In genomic region chr10:72692057-72692891, GRCh38 we compare ENCODE assay signal across 8 cellular contexts. TPM values are rescaled to one million over a fixed set of nuclear protein-coding genes. Genes with fewer than 3 reads are reported as not detected.
DNase-seq lines count a peak whose midpoint lies in the region; ATAC-seq, FAIRE-seq and TF ChIP-seq lines count a peak whose summit lies in the region.

A gene with protein sequence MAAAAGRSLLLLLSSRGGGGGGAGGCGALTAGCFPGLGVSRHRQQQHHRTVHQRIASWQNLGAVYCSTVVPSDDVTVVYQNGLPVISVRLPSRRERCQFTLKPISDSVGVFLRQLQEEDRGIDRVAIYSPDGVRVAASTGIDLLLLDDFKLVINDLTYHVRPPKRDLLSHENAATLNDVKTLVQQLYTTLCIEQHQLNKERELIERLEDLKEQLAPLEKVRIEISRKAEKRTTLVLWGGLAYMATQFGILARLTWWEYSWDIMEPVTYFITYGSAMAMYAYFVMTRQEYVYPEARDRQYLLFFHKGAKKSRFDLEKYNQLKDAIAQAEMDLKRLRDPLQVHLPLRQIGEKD (plus strand): TSS chr10:72692143. CDS start chr10:72692152, 9 bp downstream.

- no peaks in the 10 kb centered on the region for H3K9me3 ChIP-seq in keratinocyte (ENCODE audit: control insufficient read depth, low read depth, low read length)

- H2AFZ ChIP-seq in keratinocyte (ENCODE audit: control insufficient read depth, low read length) = peak within 1 kb of the TSS; percentile 97

- H3K27me3 Mint-ChIP-seq in central memory CD8-positive, alpha-beta T cell = no peaks in the 10 kb centered on the region

- H3K27ac ChIP-seq in keratinocyte (ENCODE audit: control insufficient read depth, insufficient read depth, low read length) = peak within 1 kb of the TSS; percentile 80

- peaks cover 4% of the 10 kb centered on the region for H3K36me3 Mint-ChIP-seq in central memory CD8-positive, alpha-beta T cell (ENCODE audit: insufficient read depth)

- peak within 1 kb of the TSS; percentile 41 for H3K27ac Mint-ChIP-seq in central memory CD8-positive, alpha-beta T cell (ENCODE audit: low read depth)

- no peaks in the 10 kb centered on the region for H3K9me3 Mint-ChIP-seq in central memory CD8-positive, alpha-beta T cell

- H3K4me1 ChIP-seq in keratinocyte (ENCODE audit: control insufficient read depth, extremely low read depth, insufficient read depth, low read length) = peaks cover 36% of the 10 kb centered on the region

- peak; percentile 91 for FAIRE-seq in keratinocyte (lab: Jason Lieb, UNC)

- ATAC-seq in GM18502 (IDR thresholded peaks at IDR 0.05; ENCODE audit: poor library complexity, unreplicated experiment) = peak; percentile 94
- ATAC-seq in HG02678 (IDR thresholded peaks at IDR 0.05; ENCODE audit: unreplicated experiment) = peak; percentile 97
- ATAC-seq in central memory CD8-positive, alpha-beta T cell (replicated peaks; ENCODE audit: extremely low read depth, poor library complexity, severe bottlenecking) = peak; percentile 96

- H3K9me1 ChIP-seq in keratinocyte (ENCODE audit: control insufficient read depth, extremely low read depth, insufficient read depth, low read length) = no peaks in the 10 kb centered on the region

- peak within 1 kb of the TSS; percentile 92 for H3K9ac ChIP-seq in keratinocyte (ENCODE audit: control insufficient read depth, extremely low read depth, insufficient read depth, low read length)

- no peaks in the 10 kb centered on the region for H3K27me3 ChIP-seq in keratinocyte (ENCODE audit: control insufficient read depth, extremely low read depth, insufficient read depth, low read length)

- peak within 1 kb of the TSS; percentile 95 for H3K4me2 ChIP-seq in keratinocyte (ENCODE audit: control insufficient read depth, extremely low read depth, insufficient read depth, low read depth, low read length)

- H3K79me2 ChIP-seq in keratinocyte (ENCODE audit: control insufficient read depth, insufficient read depth, low read length) = peaks cover 48% of the 10 kb centered on the region

- TF ChIP-seq CTCF in keratinocyte (optimal IDR thresholded peaks at IDR 0.05 in 1 of 3, IDR thresholded peaks at IDR 0.05 in 1 of 3, conservative IDR thresholded peaks at IDR 0.05 in 1 of 3; ENCODE audit: extremely low read depth in 1 of 3, insufficient read depth in 2 of 3, low read length in 3 of 3) = no peak

- H3K36me3 ChIP-seq in keratinocyte (ENCODE audit: control insufficient read depth in 2 of 2, extremely low read depth in 1 of 2, insufficient read depth in 2 of 2, low read length in 2 of 2) = no peaks in the 10 kb centered on the region

- DNase-seq in NCI-H146 treated with DMSO at 0.1 percent for 48 hours (lab: John Stamatoyannopoulos, UW; ENCODE audit: unreplicated experiment) (peak; percentile 91), keratinocyte (ENCODE audit: low read depth, low spot score) (no peak), NCI-H1436 treated with DMSO at 0.1 percent for 48 hours (lab: John Stamatoyannopoulos, UW) (no peak)
- peak; percentile 84 for DNase-seq in activated CD4-positive, CD25-positive, alpha-beta regulatory T cell treated with anti-CD3 and anti-CD28 coated beads, Interleukin-2, amount 50 U/mL, for 16 hours (ENCODE audit: low read depth, low spot score)
- DNase-seq in central memory CD8-positive, alpha-beta T cell (ENCODE audit: low spot score in 2 of 2) = peak; percentile 83 to 90
- peak; percentile 89 for DNase-seq in stimulated activated CD4-positive, alpha-beta T cell treated with anti-CD3 and anti-CD28 coated beads, Interleukin-12 subunit alpha, Interleukin-12 subunit beta, amount 100 ng/mL, for 4 hours

- dilution Hi-C loops in keratinocyte (cut with MboI; ENCODE audit: extremely low pct_ligation_motif_present, low sequenced_read_pairs) = no loop called here

- H3K4me3 ChIP-seq in keratinocyte (ENCODE audit: control insufficient read depth in 2 of 3, extremely low read depth in 1 of 3, insufficient read depth in 2 of 3, low read depth in 1 of 3, low read length in 3 of 3) = peak within 1 kb of the TSS; percentile 90 to 93 (median 92)

- H4K20me1 ChIP-seq in keratinocyte (ENCODE audit: control insufficient read depth, extremely low read depth, insufficient read depth, low read length) = no peaks in the 10 kb centered on the region

- peaks cover 33% of the 10 kb centered on the region for H3K4me1 Mint-ChIP-seq in central memory CD8-positive, alpha-beta T cell

- peak within 1 kb of the TSS; percentile 81 for H3K4me3 Mint-ChIP-seq in central memory CD8-positive, alpha-beta T cell

RNA-seq across cellular contexts. Expression of the gene that starts here (rescaled TPM):
- polyA plus RNA-seq in keratinocyte = 50.0 to 104 TPM (median 103 TPM) in 3 replicates
- 12.0 TPM for polyA plus RNA-seq in keratinocyte (2011; ENCODE audit: low read depth)
- polyA plus RNA-seq in keratinocyte (2011; cell fraction: cytosol; rRNA removed) = 56.9 and 99.0 TPM in 2 replicates
- polyA plus RNA-seq in keratinocyte (2011; cell fraction: nucleus; rRNA removed) = 53.4 and 58.0 TPM in 2 replicates
- 24.0 and 27.4 TPM in 2 replicates for polyA plus RNA-seq in keratinocyte (2012; ENCODE audit: low replicate concordance)
- 48.6 to 109 TPM (median 101 TPM) in 3 replicates for polyA minus RNA-seq in keratinocyte
- polyA minus RNA-seq in keratinocyte (2011; cell fraction: cytosol; rRNA and poly(A)+ RNA removed) = 50.6 TPM
- polyA minus RNA-seq in keratinocyte (2011; cell fraction: nucleus; rRNA and poly(A)+ RNA removed) = 25.0 and 47.2 TPM in 2 replicates

Comparison
In these comparisons a context has a peak if more than half of its experiments do, and no peak if none do; other contexts are left out.
1. DNase-seq: peak in NCI-H146 treated with DMSO at 0.1 percent for 48 hours (single experiment), activated CD4-positive, CD25-positive, alpha-beta regulatory T cell treated with anti-CD3 and anti-CD28 coated beads, Interleukin-2, amount 50 U/mL, for 16 hours (single experiment), central memory CD8-positive, alpha-beta T cell (2 of 2) and stimulated activated CD4-positive, alpha-beta T cell treated with anti-CD3 and anti-CD28 coated beads, Interleukin-12 subunit alpha, Interleukin-12 subunit beta, amount 100 ng/mL, for 4 hours (single experiment); none in keratinocyte (single experiment) and NCI-H1436 treated with DMSO at 0.1 percent for 48 hours (single experiment).
2. Peak in every context shown above with its lines, with median percentiles within 50 percentile points of each other: ATAC-seq.